In the genomic region with DNA sequence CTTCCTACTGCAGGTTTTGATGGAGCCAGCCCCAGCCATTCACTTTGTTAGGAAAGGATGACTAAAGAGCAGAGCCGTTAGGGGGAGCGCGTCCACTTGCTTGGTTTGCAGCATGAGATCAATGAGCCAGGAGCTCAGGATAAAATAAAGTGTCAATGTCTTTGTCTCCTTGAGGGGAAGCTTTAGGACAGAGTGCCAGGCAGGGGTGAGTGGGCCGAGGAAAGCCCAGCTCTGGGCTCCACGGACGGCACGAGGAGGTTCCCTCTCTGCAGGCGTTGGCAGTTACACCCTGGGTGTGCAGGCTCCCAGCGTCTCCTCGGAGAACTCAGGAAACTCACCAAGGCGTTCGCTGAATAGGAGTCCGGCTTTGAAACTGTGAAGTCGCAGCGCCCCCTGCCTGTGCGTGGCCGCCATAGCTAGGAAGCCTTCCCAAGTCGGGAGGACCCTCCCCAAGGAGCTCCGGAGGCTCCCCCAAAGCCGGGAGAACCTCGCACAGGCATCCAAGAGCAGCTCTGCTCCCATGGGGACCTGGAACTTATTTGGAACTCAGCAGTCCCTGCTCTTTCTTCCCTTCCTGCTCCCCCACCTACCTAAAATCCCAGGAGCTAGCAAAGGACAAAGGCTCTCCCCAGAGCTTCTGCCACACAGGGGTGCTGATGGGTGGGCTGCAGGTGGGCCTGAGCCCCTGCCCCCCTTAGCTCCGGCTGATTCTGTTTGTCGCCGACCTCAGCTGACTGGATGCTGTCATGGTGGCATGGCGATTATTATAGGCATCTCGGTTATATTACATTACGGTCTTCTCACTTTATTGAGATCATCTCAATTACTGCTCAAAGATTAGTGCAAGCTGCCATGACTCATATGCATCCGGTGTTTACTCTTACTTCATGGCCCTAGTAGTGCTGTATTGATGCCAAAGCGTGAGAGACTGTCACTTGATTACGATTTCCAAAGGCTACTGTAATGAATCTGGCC, we compare ENCODE assay signal across 8 cellular contexts. TPM values are rescaled to one million over a fixed set of nuclear protein-coding genes. Genes with fewer than 3 reads are reported as not detected.
DNase-seq lines count a peak whose midpoint lies in the region; ATAC-seq and TF ChIP-seq lines count a peak whose summit lies in the region.

No MANE protein-coding gene starts in this region.

- peak overlapping the region in 1 of 3 donors; percentile 33 for H3K27ac ChIP-seq in right lobe of liver

- intact Hi-C loops in right lobe of liver (cut with DNase I) = loop anchor here (5.0 to 10.0 kb wide), 3 partner anchors 138 to 464 kb away; partner anchors contain the start of gene CDX2 (in 1 of the 2)

- ATAC-seq in right lobe of liver = peak; percentile 86 to 96 (median 89)
- no peak for ATAC-seq in HG03432 (IDR thresholded peaks at IDR 0.05; ENCODE audit: unreplicated experiment)

- H3K27ac Mint-ChIP-seq in activated CD4-positive, alpha-beta T cell treated with anti-CD3 and anti-CD28 coated beads, Interleukin-2, amount 10 ng/mL, durations not matched to agents 7 days and 5 days = no peak overlapping the region

- TF ChIP-seq CTCF in HFF-Myc (IDR thresholded peaks at IDR 0.05; ENCODE audit: low read depth, low read length, missing control alignments) (peak; percentile 94), right lobe of liver (IDR thresholded peaks at IDR 0.05) (peak; percentile 86 to 97 (median 93))

- H3K27me3 Mint-ChIP-seq in activated CD4-positive, alpha-beta T cell treated with anti-CD3 and anti-CD28 coated beads, Interleukin-2, amount 10 ng/mL, durations not matched to agents 7 days and 5 days = peaks cover 62% of the 10 kb centered on the region

- H3K9me3 ChIP-seq in right lobe of liver = no peaks in the 10 kb centered on the region

- H3K9me3 Mint-ChIP-seq in activated CD4-positive, alpha-beta T cell treated with anti-CD3 and anti-CD28 coated beads, Interleukin-2, amount 10 ng/mL, durations not matched to agents 7 days and 5 days = no peaks in the 10 kb centered on the region

- peaks cover 0 to 10% (median 0%) of the 10 kb centered on the region in 4 donors for H3K4me1 ChIP-seq in right lobe of liver

- H3K4me3 ChIP-seq in HFF-Myc (replicated peaks; ENCODE audit: low read depth, low read length) (no peak overlapping the region), right lobe of liver (no peak overlapping the region)

- H3K4me3 Mint-ChIP-seq in activated CD4-positive, alpha-beta T cell treated with anti-CD3 and anti-CD28 coated beads, Interleukin-2, amount 10 ng/mL, durations not matched to agents 7 days and 5 days = peak overlapping the region; percentile 4

- peaks cover 5% of the 10 kb centered on the region for H3K4me1 Mint-ChIP-seq in activated CD4-positive, alpha-beta T cell treated with anti-CD3 and anti-CD28 coated beads, Interleukin-2, amount 10 ng/mL, durations not matched to agents 7 days and 5 days

- H3K36me3 Mint-ChIP-seq in activated CD4-positive, alpha-beta T cell treated with anti-CD3 and anti-CD28 coated beads, Interleukin-2, amount 10 ng/mL, durations not matched to agents 7 days and 5 days (ENCODE audit: low read depth) = no peaks in the 10 kb centered on the region

- peaks cover 4 to 8% of the 10 kb centered on the region in 2 donors for H3K27me3 ChIP-seq in right lobe of liver

- H3K36me3 ChIP-seq in right lobe of liver = no peaks in the 10 kb centered on the region

- DNase-seq in CD1c-positive myeloid dendritic cell (ENCODE audit: extremely low spot score) (peak; percentile 78), HFF-Myc (ENCODE audit: extremely low read depth, low read depth) (peak; percentile 47), NCI-H510A treated with DMSO at 0.1 percent for 48 hours (lab: John Stamatoyannopoulos, UW) (peak; percentile 78), dermis blood vessel endothelial cell (peak; percentile 93), right lobe of liver (peak; percentile 75 to 85 (median 80))
- DNase-seq in activated CD4-positive, alpha-beta T cell treated with anti-CD3 and anti-CD28 coated beads, Interleukin-2, amount 10 ng/mL, durations not matched to agents 7 days and 5 days = peak; percentile 70
- DNase-seq in stimulated activated CD4-positive, alpha-beta T cell treated with anti-CD3 and anti-CD28 coated beads, Interleukin-4, amount 100 ng/mL, for 1 hour = peak; percentile 69

- POLR2A ChIA-PET in activated CD4-positive, alpha-beta T cell treated with anti-CD3 and anti-CD28 coated beads, Interleukin-2, amount 10 ng/mL, durations not matched to agents 7 days and 5 days (lab: Charles Lee) = interaction anchor here (0.6 kb wide), 2 partner anchors 421 to 533 kb away, joined by 3 read pairs; no protein-coding TSS in a partner anchor

- CTCF ChIA-PET in activated CD4-positive, alpha-beta T cell treated with anti-CD3 and anti-CD28 coated beads, Interleukin-2, amount 10 ng/mL, durations not matched to agents 7 days and 5 days (lab: Charles Lee) = interaction anchor here (0.6 to 4.2 kb wide), 33 partner anchors 10 to 852 kb away, joined by 3 to 32 read pairs (median 4); no protein-coding TSS in a partner anchor

- no peak for TF ChIP-seq POLR2A in right lobe of liver (IDR thresholded peaks at IDR 0.05)

- WGBS in right lobe of liver (ENCODE audit: insufficient coverage, low coverage, low lambda C conversion rate, missing lambda C conversion rate) = 25% methylated on average over 11 of the region's 30 CpGs

RNA-seq across cellular contexts. Expression of gene GSX1, which starts 34.4 kb away (rescaled TPM):
- total RNA-seq in activated CD4-positive, alpha-beta T cell treated with anti-CD3 and anti-CD28 coated beads, Interleukin-2, amount 10 ng/mL, durations not matched to agents 7 days and 5 days = not detected
- total RNA-seq in dermis blood vessel endothelial cell (not detected in 2 replicates), right lobe of liver (not detected)
